In the genomic region with DNA sequence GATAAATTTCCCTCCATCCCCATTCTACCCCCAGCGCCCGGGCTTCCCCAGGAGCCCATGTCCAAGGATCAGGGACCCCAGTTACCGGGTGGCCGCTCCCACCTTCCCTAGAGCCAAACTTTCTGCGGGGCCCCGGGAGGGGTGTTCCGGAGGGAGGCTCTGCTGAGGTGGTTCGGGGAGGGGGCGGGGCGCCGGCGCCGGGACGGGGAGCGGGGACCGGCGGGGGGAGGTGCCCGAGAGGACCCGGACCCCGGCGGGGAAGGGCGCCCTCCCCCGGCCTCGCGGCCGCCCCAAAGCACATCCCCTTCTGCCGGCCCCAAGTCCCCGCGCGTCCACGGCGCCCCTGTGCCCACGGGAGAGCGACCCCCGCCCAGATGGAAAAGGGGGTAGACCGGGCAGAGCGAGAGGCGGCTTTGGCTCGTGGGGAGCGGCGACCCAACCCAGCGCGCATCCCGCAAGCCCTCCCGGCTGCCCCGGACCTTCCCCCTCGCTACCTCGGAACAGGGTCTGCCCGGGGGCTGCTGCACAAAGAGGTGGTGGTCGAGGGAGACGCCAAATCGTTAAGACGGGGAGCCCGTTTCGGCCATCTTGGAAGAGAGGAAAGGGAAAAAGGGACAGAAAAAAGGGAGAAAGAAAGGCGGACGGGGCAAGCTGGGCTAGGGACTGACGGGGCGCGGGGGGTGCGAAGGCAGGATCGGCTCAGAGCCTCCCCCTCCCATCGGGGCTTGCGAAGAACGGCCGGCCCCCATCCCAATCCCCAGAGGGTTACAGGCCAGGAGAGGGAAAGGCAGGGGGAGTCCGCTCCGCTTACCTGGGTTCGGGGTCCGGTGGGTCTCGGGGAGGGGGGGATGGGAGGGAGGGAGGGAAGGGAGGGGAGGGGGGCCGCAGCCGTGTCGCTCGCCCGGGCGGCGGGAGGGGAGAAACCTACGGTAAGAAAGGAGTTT, we compare ENCODE assay signal across 1 cellular context.
TF ChIP-seq lines count a peak whose summit lies in the region.

No MANE protein-coding gene starts in this region.

TF ChIP-seq in HepG2, 621 proteins besides CTCF, POLR2A, EP300 and RAD21 (continued from another document and continues in another):
- TF ChIP-seq ARID2 (CRISPR knock-in tag; IDR thresholded peaks at IDR 0.05; ENCODE audit: borderline replicate concordance), result no peak
- peak; percentile 96 for TF ChIP-seq ZBTB7A (CRISPR knock-in tag; IDR thresholded peaks at IDR 0.05)
- no peak; the same call in 1 of the 2 replicates for TF ChIP-seq ZBTB7B (CRISPR knock-in tag; IDR thresholded peaks at IDR 0.05)
- TF ChIP-seq ZNF772 (CRISPR knock-in tag; IDR thresholded peaks at IDR 0.05), result 0 out of 2 replicates have a peak, but pooled peaks have one; percentile 37
- TF ChIP-seq ZSCAN30 (CRISPR knock-in tag; IDR thresholded peaks at IDR 0.05), result no peak
- TF ChIP-seq FOXO1 (CRISPR knock-in tag; IDR thresholded peaks at IDR 0.05), result peak; percentile 22; the same call in 1 of the 2 replicates
- 0 out of 2 replicates have a peak, but pooled peaks have one; percentile 58 for TF ChIP-seq ZSCAN25 (CRISPR knock-in tag; IDR thresholded peaks at IDR 0.05)
- TF ChIP-seq HNRNPL (IDR thresholded peaks at IDR 0.05; ENCODE audit: low read depth, low read length), result 0 out of 2 replicates have a peak, but pooled peaks have one; percentile 58
- no peak for TF ChIP-seq HCFC1 (IDR thresholded peaks at IDR 0.05; ENCODE audit: low read depth, low read length)
- no peak for TF ChIP-seq KAT8 (CRISPR knock-in tag; IDR thresholded peaks at IDR 0.05)
- peak; percentile 80 for TF ChIP-seq AGO2 (optimal IDR thresholded peaks at IDR 0.05; ENCODE audit: low read depth, low read length)
- peak; percentile 15; the same call in 1 of the 2 replicates for TF ChIP-seq ZFX (CRISPR knock-in tag; IDR thresholded peaks at IDR 0.05; ENCODE audit: low read depth)
- TF ChIP-seq ZNF713 (CRISPR knock-in tag; IDR thresholded peaks at IDR 0.05), result 0 out of 2 replicates have a peak, but pooled peaks have one; percentile 5
- TF ChIP-seq, protein P1, sequence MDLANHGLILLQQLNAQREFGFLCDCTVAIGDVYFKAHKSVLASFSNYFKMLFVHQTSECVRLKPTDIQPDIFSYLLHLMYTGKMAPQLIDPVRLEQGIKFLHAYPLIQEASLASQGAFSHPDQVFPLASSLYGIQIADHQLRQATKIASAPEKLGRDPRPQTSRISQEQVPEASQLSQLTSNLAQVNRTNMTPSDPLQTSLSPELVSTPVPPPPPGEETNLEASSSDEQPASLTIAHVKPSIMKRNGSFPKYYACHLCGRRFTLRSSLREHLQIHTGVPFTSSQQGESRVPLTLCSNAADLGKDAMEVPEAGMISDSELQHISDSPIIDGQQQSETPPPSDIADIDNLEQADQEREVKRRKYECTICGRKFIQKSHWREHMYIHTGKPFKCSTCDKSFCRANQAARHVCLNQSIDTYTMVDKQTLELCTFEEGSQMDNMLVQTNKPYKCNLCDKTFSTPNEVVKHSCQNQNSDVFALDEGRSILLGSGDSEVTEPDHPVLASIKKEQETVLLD (CRISPR knock-in tag; IDR thresholded peaks at IDR 0.05; ENCODE audit: low read depth), result no peak; the same call in 1 of the 2 replicates
- TF ChIP-seq ZMAT3 (CRISPR knock-in tag; conservative IDR thresholded peaks at IDR 0.05), result 0 out of 2 replicates have a peak, but pooled peaks have one; percentile 10
- TF ChIP-seq ZNF510 (CRISPR knock-in tag; IDR thresholded peaks at IDR 0.05; ENCODE audit: low read depth), result 0 out of 2 replicates have a peak, but pooled peaks have one; percentile 42
- 0 out of 2 replicates have a peak, but pooled peaks have one; percentile 73 for TF ChIP-seq U2AF2 (IDR thresholded peaks at IDR 0.05; ENCODE audit: low read depth, low read length)
- no peak for TF ChIP-seq CEBPG (CRISPR knock-in tag; IDR thresholded peaks at IDR 0.05)
- TF ChIP-seq, protein P2, sequence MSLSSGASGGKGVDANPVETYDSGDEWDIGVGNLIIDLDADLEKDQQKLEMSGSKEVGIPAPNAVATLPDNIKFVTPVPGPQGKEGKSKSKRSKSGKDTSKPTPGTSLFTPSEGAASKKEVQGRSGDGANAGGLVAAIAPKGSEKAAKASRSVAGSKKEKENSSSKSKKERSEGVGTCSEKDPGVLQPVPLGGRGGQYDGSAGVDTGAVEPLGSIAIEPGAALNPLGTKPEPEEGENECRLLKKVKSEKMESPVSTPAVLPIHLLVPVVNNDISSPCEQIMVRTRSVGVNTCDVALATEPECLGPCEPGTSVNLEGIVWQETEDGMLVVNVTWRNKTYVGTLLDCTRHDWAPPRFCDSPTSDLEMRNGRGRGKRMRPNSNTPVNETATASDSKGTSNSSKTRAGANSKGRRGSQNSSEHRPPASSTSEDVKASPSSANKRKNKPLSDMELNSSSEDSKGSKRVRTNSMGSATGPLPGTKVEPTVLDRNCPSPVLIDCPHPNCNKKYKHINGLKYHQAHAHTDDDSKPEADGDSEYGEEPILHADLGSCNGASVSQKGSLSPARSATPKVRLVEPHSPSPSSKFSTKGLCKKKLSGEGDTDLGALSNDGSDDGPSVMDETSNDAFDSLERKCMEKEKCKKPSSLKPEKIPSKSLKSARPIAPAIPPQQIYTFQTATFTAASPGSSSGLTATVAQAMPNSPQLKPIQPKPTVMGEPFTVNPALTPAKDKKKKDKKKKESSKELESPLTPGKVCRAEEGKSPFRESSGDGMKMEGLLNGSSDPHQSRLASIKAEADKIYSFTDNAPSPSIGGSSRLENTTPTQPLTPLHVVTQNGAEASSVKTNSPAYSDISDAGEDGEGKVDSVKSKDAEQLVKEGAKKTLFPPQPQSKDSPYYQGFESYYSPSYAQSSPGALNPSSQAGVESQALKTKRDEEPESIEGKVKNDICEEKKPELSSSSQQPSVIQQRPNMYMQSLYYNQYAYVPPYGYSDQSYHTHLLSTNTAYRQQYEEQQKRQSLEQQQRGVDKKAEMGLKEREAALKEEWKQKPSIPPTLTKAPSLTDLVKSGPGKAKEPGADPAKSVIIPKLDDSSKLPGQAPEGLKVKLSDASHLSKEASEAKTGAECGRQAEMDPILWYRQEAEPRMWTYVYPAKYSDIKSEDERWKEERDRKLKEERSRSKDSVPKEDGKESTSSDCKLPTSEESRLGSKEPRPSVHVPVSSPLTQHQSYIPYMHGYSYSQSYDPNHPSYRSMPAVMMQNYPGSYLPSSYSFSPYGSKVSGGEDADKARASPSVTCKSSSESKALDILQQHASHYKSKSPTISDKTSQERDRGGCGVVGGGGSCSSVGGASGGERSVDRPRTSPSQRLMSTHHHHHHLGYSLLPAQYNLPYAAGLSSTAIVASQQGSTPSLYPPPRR (CRISPR knock-in tag; IDR thresholded peaks at IDR 0.05; ENCODE audit: borderline replicate concordance), result 0 out of 2 replicates have a peak, but pooled peaks have one; percentile 13
- no peak for TF ChIP-seq PHF21A (CRISPR knock-in tag; IDR thresholded peaks at IDR 0.05)
- no peak for TF ChIP-seq NCOR1 (IDR thresholded peaks at IDR 0.05; ENCODE audit: borderline replicate concordance, low read length)
- TF ChIP-seq ZNF451 (CRISPR knock-in tag; IDR thresholded peaks at IDR 0.05), result no peak
- TF ChIP-seq RAD51 (IDR thresholded peaks at IDR 0.05; ENCODE audit: borderline replicate concordance), result no peak
- no peak for TF ChIP-seq PLRG1 (conservative IDR thresholded peaks at IDR 0.05)
- peak; percentile 61; the same call in 1 of the 2 replicates for TF ChIP-seq ZNF616 (CRISPR knock-in tag; IDR thresholded peaks at IDR 0.05; ENCODE audit: low read depth)
- no peak for TF ChIP-seq PHF20 (CRISPR knock-in tag; IDR thresholded peaks at IDR 0.05)
- TF ChIP-seq HNRNPLL (IDR thresholded peaks at IDR 0.05; ENCODE audit: low read depth, low read length, poor library complexity, severe bottlenecking), result peak; percentile 57
- no peak for TF ChIP-seq LCORL (IDR thresholded peaks at IDR 0.05)
- TF ChIP-seq LCORL (CRISPR knock-in tag; IDR thresholded peaks at IDR 0.05), result no peak
- peak; percentile 78; the same call in 1 of the 2 replicates for TF ChIP-seq KAT7 (CRISPR knock-in tag; IDR thresholded peaks at IDR 0.05; ENCODE audit: borderline replicate concordance)
- no peak for TF ChIP-seq ZNF431 (CRISPR knock-in tag; IDR thresholded peaks at IDR 0.05; ENCODE audit: borderline replicate concordance, low read depth)
- TF ChIP-seq ZNF549 (CRISPR knock-in tag; IDR thresholded peaks at IDR 0.05), result no peak
- TF ChIP-seq KLF11 (CRISPR knock-in tag; IDR thresholded peaks at IDR 0.05), result no peak
- TF ChIP-seq, protein P3, sequence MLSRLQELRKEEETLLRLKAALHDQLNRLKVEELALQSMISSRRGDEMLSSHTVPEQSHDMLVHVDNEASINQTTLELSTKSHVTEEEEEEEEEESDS (CRISPR knock-in tag; IDR thresholded peaks at IDR 0.05; ENCODE audit: borderline replicate concordance), result no peak
- TF ChIP-seq PITX1 (CRISPR knock-in tag; IDR thresholded peaks at IDR 0.05), result no peak
- TF ChIP-seq ZFY (CRISPR knock-in tag; IDR thresholded peaks at IDR 0.05), result no peak
- TF ChIP-seq BRD4 (CRISPR knock-in tag; IDR thresholded peaks at IDR 0.05), result peak; percentile 15; the same call in 1 of the 2 replicates
- TF ChIP-seq KDM5B (CRISPR knock-in tag; IDR thresholded peaks at IDR 0.05; ENCODE audit: borderline replicate concordance), result no peak
- 0 out of 2 replicates have a peak, but pooled peaks have one; percentile 30 for TF ChIP-seq RELA (CRISPR knock-in tag; IDR thresholded peaks at IDR 0.05)
- 0 out of 2 replicates have a peak, but pooled peaks have one; percentile 15 for TF ChIP-seq STAT5B (CRISPR knock-in tag; IDR thresholded peaks at IDR 0.05)
- TF ChIP-seq, protein P4, sequence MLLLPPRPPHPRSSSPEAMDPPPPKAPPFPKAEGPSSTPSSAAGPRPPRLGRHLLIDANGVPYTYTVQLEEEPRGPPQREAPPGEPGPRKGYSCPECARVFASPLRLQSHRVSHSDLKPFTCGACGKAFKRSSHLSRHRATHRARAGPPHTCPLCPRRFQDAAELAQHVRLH (CRISPR knock-in tag; IDR thresholded peaks at IDR 0.05; ENCODE audit: borderline replicate concordance, low read depth), result no peak
- TF ChIP-seq SIN3A (IDR thresholded peaks at IDR 0.05; ENCODE audit: borderline replicate concordance, low read depth, low read length), result peak; percentile 17; the same call in 1 of the 2 replicates
- no peak for TF ChIP-seq TARDBP (CRISPR knock-in tag; IDR thresholded peaks at IDR 0.05)
- 0 out of 2 replicates have a peak, but pooled peaks have one; percentile 43 for TF ChIP-seq ZFP36L1 (CRISPR knock-in tag; IDR thresholded peaks at IDR 0.05)
- no peak for TF ChIP-seq SMAD3 (CRISPR knock-in tag; IDR thresholded peaks at IDR 0.05)
- no peak for TF ChIP-seq ZFP82 (CRISPR knock-in tag; IDR thresholded peaks at IDR 0.05; ENCODE audit: borderline replicate concordance)
- TF ChIP-seq, protein P5, sequence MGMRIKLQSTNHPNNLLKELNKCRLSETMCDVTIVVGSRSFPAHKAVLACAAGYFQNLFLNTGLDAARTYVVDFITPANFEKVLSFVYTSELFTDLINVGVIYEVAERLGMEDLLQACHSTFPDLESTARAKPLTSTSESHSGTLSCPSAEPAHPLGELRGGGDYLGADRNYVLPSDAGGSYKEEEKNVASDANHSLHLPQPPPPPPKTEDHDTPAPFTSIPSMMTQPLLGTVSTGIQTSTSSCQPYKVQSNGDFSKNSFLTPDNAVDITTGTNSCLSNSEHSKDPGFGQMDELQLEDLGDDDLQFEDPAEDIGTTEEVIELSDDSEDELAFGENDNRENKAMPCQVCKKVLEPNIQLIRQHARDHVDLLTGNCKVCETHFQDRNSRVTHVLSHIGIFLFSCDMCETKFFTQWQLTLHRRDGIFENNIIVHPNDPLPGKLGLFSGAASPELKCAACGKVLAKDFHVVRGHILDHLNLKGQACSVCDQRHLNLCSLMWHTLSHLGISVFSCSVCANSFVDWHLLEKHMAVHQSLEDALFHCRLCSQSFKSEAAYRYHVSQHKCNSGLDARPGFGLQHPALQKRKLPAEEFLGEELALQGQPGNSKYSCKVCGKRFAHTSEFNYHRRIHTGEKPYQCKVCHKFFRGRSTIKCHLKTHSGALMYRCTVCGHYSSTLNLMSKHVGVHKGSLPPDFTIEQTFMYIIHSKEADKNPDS (CRISPR knock-in tag; IDR thresholded peaks at IDR 0.05), result peak; percentile 9; the same call in 1 of the 2 replicates
- TF ChIP-seq, protein P6, sequence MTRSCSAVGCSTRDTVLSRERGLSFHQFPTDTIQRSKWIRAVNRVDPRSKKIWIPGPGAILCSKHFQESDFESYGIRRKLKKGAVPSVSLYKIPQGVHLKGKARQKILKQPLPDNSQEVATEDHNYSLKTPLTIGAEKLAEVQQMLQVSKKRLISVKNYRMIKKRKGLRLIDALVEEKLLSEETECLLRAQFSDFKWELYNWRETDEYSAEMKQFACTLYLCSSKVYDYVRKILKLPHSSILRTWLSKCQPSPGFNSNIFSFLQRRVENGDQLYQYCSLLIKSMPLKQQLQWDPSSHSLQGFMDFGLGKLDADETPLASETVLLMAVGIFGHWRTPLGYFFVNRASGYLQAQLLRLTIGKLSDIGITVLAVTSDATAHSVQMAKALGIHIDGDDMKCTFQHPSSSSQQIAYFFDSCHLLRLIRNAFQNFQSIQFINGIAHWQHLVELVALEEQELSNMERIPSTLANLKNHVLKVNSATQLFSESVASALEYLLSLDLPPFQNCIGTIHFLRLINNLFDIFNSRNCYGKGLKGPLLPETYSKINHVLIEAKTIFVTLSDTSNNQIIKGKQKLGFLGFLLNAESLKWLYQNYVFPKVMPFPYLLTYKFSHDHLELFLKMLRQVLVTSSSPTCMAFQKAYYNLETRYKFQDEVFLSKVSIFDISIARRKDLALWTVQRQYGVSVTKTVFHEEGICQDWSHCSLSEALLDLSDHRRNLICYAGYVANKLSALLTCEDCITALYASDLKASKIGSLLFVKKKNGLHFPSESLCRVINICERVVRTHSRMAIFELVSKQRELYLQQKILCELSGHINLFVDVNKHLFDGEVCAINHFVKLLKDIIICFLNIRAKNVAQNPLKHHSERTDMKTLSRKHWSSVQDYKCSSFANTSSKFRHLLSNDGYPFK (CRISPR knock-in tag; IDR thresholded peaks at IDR 0.05; ENCODE audit: borderline replicate concordance), result peak; percentile 93
- peak; percentile 44; the same call in 1 of the 2 replicates for TF ChIP-seq ZMYM4 (CRISPR knock-in tag; IDR thresholded peaks at IDR 0.05)
- TF ChIP-seq, protein P7, sequence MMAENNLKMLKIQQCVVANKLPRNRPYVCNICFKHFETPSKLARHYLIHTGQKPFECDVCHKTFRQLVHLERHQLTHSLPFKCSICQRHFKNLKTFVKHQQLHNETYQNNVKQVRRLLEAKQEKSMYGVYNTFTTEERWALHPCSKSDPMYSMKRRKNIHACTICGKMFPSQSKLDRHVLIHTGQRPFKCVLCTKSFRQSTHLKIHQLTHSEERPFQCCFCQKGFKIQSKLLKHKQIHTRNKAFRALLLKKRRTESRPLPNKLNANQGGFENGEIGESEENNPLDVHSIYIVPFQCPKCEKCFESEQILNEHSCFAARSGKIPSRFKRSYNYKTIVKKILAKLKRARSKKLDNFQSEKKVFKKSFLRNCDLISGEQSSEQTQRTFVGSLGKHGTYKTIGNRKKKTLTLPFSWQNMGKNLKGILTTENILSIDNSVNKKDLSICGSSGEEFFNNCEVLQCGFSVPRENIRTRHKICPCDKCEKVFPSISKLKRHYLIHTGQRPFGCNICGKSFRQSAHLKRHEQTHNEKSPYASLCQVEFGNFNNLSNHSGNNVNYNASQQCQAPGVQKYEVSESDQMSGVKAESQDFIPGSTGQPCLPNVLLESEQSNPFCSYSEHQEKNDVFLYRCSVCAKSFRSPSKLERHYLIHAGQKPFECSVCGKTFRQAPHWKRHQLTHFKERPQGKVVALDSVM (CRISPR knock-in tag; IDR thresholded peaks at IDR 0.05), result no peak
- 0 out of 2 replicates have a peak, but pooled peaks have one; percentile 61 for TF ChIP-seq HOXA9 (CRISPR knock-in tag; IDR thresholded peaks at IDR 0.05; ENCODE audit: borderline replicate concordance)
- 0 out of 2 replicates have a peak, but pooled peaks have one; percentile 36 for TF ChIP-seq ZNF792 (CRISPR knock-in tag; IDR thresholded peaks at IDR 0.05)
- TF ChIP-seq HDAC6 (IDR thresholded peaks at IDR 0.05; ENCODE audit: low read depth, low read length), result no peak
- peak; percentile 48; the same call in 1 of the 2 replicates for TF ChIP-seq HDAC2 (CRISPR knock-in tag; IDR thresholded peaks at IDR 0.05)
- no peak for TF ChIP-seq RBAK (CRISPR knock-in tag; IDR thresholded peaks at IDR 0.05)
